Comparison of ENCODE assay signal across 19 cellular contexts in the genomic region with DNA sequence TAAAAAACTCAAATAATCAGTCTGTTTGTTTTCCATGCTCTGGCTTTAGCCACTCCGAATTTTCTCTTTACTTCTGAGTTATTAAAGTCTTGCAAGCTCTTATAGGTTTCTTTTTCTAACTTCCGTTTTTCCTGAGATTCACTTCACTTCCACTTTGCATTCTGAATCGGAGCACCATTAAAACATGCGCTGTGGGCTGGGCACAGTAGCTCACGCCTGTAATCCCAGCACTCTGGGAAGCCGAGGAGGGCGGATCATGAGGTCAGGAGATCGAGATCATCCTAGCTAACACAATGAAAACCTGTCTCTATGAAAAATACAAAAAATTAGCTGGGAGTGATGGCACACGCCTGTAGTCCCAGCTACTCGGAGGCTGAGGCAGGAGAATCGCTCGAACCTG.
DNase-seq lines count a peak whose midpoint lies in the region; TF ChIP-seq lines count a peak whose summit lies in the region.
"Had no signal": no experiment of that assay in that cellular context is flagged by ENCODE, and none has a peak within 500 bp of the region (broad histone marks: within the 10 kb centered on the region; RNA-seq: fewer than 3 reads in every experiment).

No MANE protein-coding gene starts in this region.

- H3F3A ChIP-seq in neural progenitor cell (ENCODE audit: low read depth), result no peaks in the 10 kb centered on the region

- H3K9ac ChIP-seq in neural progenitor cell, result no peak overlapping the region
- H3K9ac ChIP-seq: GM23248 had no signal

- H3K27ac ChIP-seq in neural progenitor cell, result no peak overlapping the region
- H3K27ac ChIP-seq: GM23248, Peyer's patch had no signal

- H3K9me3 ChIP-seq in neural progenitor cell (ENCODE audit: low read depth), result no peaks in the 10 kb centered on the region
- H3K9me3 ChIP-seq: Peyer's patch had no signal

- no peaks in the 10 kb centered on the region for H4K20me1 ChIP-seq in neural progenitor cell (ENCODE audit: low read depth)

- H3K27me3 ChIP-seq in neural progenitor cell, result no peaks in the 10 kb centered on the region
- H3K27me3 ChIP-seq: Peyer's patch had no signal

- no peak for TF ChIP-seq CTCF in neural progenitor cell (IDR thresholded peaks at IDR 0.05)

- H3K79me2 ChIP-seq in neural progenitor cell (ENCODE audit: low read depth), result no peaks in the 10 kb centered on the region

- no peaks in the 10 kb centered on the region for H3K4me1 Mint-ChIP-seq in neural progenitor cell
- H3K4me1 Mint-ChIP-seq: CD4-positive, CD25-positive, alpha-beta regulatory T cell had no signal

- no peak for TF ChIP-seq POLR2A in erythroblast (IDR thresholded peaks at IDR 0.05; ENCODE audit: low read length)

- no peak overlapping the region for H3K4me3 Mint-ChIP-seq in neural progenitor cell
- H3K4me3 Mint-ChIP-seq: CD4-positive, CD25-positive, alpha-beta regulatory T cell; T-helper 2 cell treated with Interferon-gamma antibody and Interleukin-4, amounts not matched to agents 5 μg/mL and 100 μg/mL, for 36 hours had no signal

- no peaks in the 10 kb centered on the region for H3K4me1 ChIP-seq in neural progenitor cell
- H3K4me1 ChIP-seq: Peyer's patch had no signal

- no peaks in the 10 kb centered on the region for H3K36me3 Mint-ChIP-seq in neural progenitor cell
- H3K36me3 Mint-ChIP-seq: CD4-positive, CD25-positive, alpha-beta regulatory T cell had no signal

- H3K36me3 ChIP-seq in neural progenitor cell, result no peaks in the 10 kb centered on the region
- H3K36me3 ChIP-seq: Peyer's patch had no signal

- peak overlapping the region; percentile 42 for H2AFZ ChIP-seq in neural progenitor cell (replicated peaks)
- H2AFZ ChIP-seq: GM23248 had no signal

- no peaks in the 10 kb centered on the region for H3K27me3 Mint-ChIP-seq in neural progenitor cell (ENCODE audit: insufficient read depth, low read depth)
- H3K27me3 Mint-ChIP-seq: CD4-positive, CD25-positive, alpha-beta regulatory T cell had no signal

- H3K4me3 ChIP-seq in neural progenitor cell, result no peak overlapping the region
- H3K4me3 ChIP-seq: GM23248, Peyer's patch had no signal

- no peak overlapping the region for H3K27ac Mint-ChIP-seq in neural progenitor cell
- H3K27ac Mint-ChIP-seq: CD4-positive, CD25-positive, alpha-beta regulatory T cell; T-helper 2 cell treated with Interferon-gamma antibody and Interleukin-4, amounts not matched to agents 5 μg/mL and 100 μg/mL, for 36 hours had no signal

- H3K9me3 Mint-ChIP-seq in neural progenitor cell, result no peaks in the 10 kb centered on the region

- H3K4me2 ChIP-seq in neural progenitor cell, result no peak overlapping the region

- DNase-seq in DMS114 treated with DMSO at 0.1 percent for 48 hours (lab: John Stamatoyannopoulos, UW; ENCODE audit: unreplicated experiment) (peak; percentile 46), M059J (ENCODE audit: low read depth) (peak; percentile 3), NOMO-1 treated with dmso at 0.1 percent for 144 hours (lab: John Stamatoyannopoulos, UW; ENCODE audit: unreplicated experiment) (peak; percentile 6), neural progenitor cell (ENCODE audit: low spot score) (no peak), COLO668 (lab: John Stamatoyannopoulos, UW; ENCODE audit: unreplicated experiment) (no peak), erythroblast (lab: John Stamatoyannopoulos, UW) (no peak)
- no peak for DNase-seq in activated effector memory CD4-positive, alpha-beta T cell treated with Interleukin-2 at 50 U/mL for 16 hours
- DNase-seq: CD4-positive, CD25-positive, alpha-beta regulatory T cell; COR-L47; DMS79 treated with DMSO at 0.1 percent for 48 hours; GM23248; Kasumi-1; MM.1S; NCI-H1105 treated with DMSO at 0.1 percent for 48 hours; NCI-H2029 treated with DMSO at 0.1 percent for 48 hours; NCI-H524 treated with DMSO at 0.1 percent for 48 hours; NCI-H82; Peyer's patch had no signal

Comparison
In these comparisons a context has a peak if more than half of its experiments do, and no peak if none do; other contexts are left out.
1. DNase-seq: peak in DMS114 treated with DMSO at 0.1 percent for 48 hours (single experiment), M059J (single experiment) and NOMO-1 treated with dmso at 0.1 percent for 144 hours (single experiment); none in neural progenitor cell (single experiment), COLO668 (single experiment), activated effector memory CD4-positive, alpha-beta T cell treated with Interleukin-2 at 50 U/mL for 16 hours (single experiment) and erythroblast (0 of 2).